Comparison of ENCODE assay signal across 8 cellular contexts in genomic region chr12:38904932-38905479, GRCh38. TPM values are rescaled to one million over a fixed set of nuclear protein-coding genes. Genes with fewer than 3 reads are reported as not detected.
DNase-seq lines count a peak whose midpoint lies in the region; ATAC-seq and TF ChIP-seq lines count a peak whose summit lies in the region.

No MANE protein-coding gene starts in this region.

- DNase-seq in GM10248 (ENCODE audit: extremely low spot score) = peak; percentile 74
- peak; percentile 24 for DNase-seq in H7
- peak; percentile 88 for DNase-seq in M059J (ENCODE audit: low read depth)
- peak; percentile 53 to 67 for DNase-seq in activated CD4-positive, alpha-beta T cell treated with anti-CD3 and anti-CD28 coated beads, Interleukin-2, amount 50 U/mL, for 48 hours
- peak; percentile 9 to 25 (median 22) for DNase-seq in effector memory CD4-positive, alpha-beta T cell
- peak in 1 of 2 donors; percentile 10 for DNase-seq in memory B cell (ENCODE audit: low spot score in 2 of 2)
- peak; percentile 3 to 25 for DNase-seq in stimulated activated CD8-positive, alpha-beta memory T cell treated with anti-CD3 and anti-CD28 coated beads, Interleukin-7, amount 100 ng/mL, for 4 hours (ENCODE audit: low read depth in 2 of 2)
- no peak for DNase-seq in NCI-H2029 treated with DMSO at 0.1 percent for 48 hours (lab: John Stamatoyannopoulos, UW)

- no peaks in the 10 kb centered on the region for H3K27me3 ChIP-seq in H7 (ENCODE audit: control insufficient read depth, insufficient read depth, low read length)
- no peaks in the 10 kb centered on the region for H3K27me3 ChIP-seq in effector memory CD4-positive, alpha-beta T cell (replicated peaks; ENCODE audit: control insufficient read depth, insufficient read depth, low read length, poor library complexity, severe bottlenecking)

- H3K27ac ChIP-seq in effector memory CD4-positive, alpha-beta T cell (ENCODE audit: insufficient read depth, low read length, poor library complexity, severe bottlenecking) = peak overlapping the region; percentile 46

- no peak overlapping the region for H3K27ac Mint-ChIP-seq in memory B cell

- peak overlapping the region; percentile 79 for H3K4me3 Mint-ChIP-seq in memory B cell

- H3K4me3 ChIP-seq in H7 (ENCODE audit: insufficient read depth, low read depth, low read length) = peak overlapping the region; percentile 90
- peak overlapping the region; percentile 84 for H3K4me3 ChIP-seq in effector memory CD4-positive, alpha-beta T cell (ENCODE audit: insufficient read depth, low read depth, low read length, poor library complexity, severe bottlenecking)

- ATAC-seq in memory B cell (ENCODE audit: low read depth) = peak; percentile 42

- peaks cover 7% of the 10 kb centered on the region for H3K9me3 Mint-ChIP-seq in memory B cell

- POLR2A ChIA-PET in GM10248 (lab: Yijun Ruan, JAX) = interaction anchor here (0.6 to 0.9 kb wide), 4 partner anchors 9 to 140 kb away, joined by 3 read pairs; no protein-coding TSS in a partner anchor

- H3K36me3 ChIP-seq in H7 (replicated peaks; ENCODE audit: control insufficient read depth, insufficient read depth, low read length) = no peaks in the 10 kb centered on the region
- H3K36me3 ChIP-seq in effector memory CD4-positive, alpha-beta T cell (ENCODE audit: control insufficient read depth, insufficient read depth, low read length) = no peaks in the 10 kb centered on the region

- H3K36me3 Mint-ChIP-seq in memory B cell = peaks cover 4% of the 10 kb centered on the region

- no peaks in the 10 kb centered on the region for H3K9me3 ChIP-seq in effector memory CD4-positive, alpha-beta T cell (ENCODE audit: control insufficient read depth, low read length)

- H3K27me3 Mint-ChIP-seq in memory B cell = peaks cover 16% of the 10 kb centered on the region

- H3K4me1 Mint-ChIP-seq in memory B cell = peaks cover 4% of the 10 kb centered on the region

- peaks cover 2% of the 10 kb centered on the region for H3K4me1 ChIP-seq in effector memory CD4-positive, alpha-beta T cell (ENCODE audit: control insufficient read depth, insufficient read depth, low read length, poor library complexity, severe bottlenecking)

- TF ChIP-seq CTCF in GM10248 (IDR thresholded peaks at IDR 0.05; ENCODE audit: control extremely low read depth, extremely low read depth, low read depth, missing control alignments) = no peak

- CTCF ChIA-PET in GM10248 (lab: Yijun Ruan, JAX) = interaction anchor here (1.5 to 5.4 kb wide), 9 partner anchors 9 to 369 kb away, joined by 4 to 47 read pairs (median 9); no protein-coding TSS in a partner anchor

RNA-seq across cellular contexts. Expression of gene CPNE8, which starts 0.4 kb away (rescaled TPM):
- 10.9 and 12.4 TPM in 2 replicates for total RNA-seq in H7 (2014; rRNA removed; shearing (Covaris generic))
- 9.8 and 11.6 TPM in 2 replicates for total RNA-seq in M059J (2014; rRNA removed; shearing (Covaris generic))
